ENCODE assay signal across 13 cellular contexts in genomic region chr5:74318985-74319563, GRCh38.
A peak's percentile ranks its signal among the peaks of the same experiment; 100 is the strongest.
DNase-seq lines count a peak whose midpoint lies in the region; ATAC-seq, FAIRE-seq and TF ChIP-seq lines count a peak whose summit lies in the region.
"Had no signal": no experiment of that assay in that cellular context is flagged by ENCODE, and none has a peak within 500 bp of the region (broad histone marks: within the 10 kb centered on the region; RNA-seq: fewer than 3 reads in every experiment).

No MANE protein-coding gene starts in this region.

- no peaks in the 10 kb centered on the region for H3K27me3 Mint-ChIP-seq in Calu3 (ENCODE audit: unreplicated experiment)

- H3K27ac ChIP-seq in A549 (peak overlapping the region in 1 of 2 experiments; percentile 88; a peak in 3 of 6 replicates), WERI-Rb-1 (no peak overlapping the region)
- H3K27ac ChIP-seq in effector memory CD4-positive, alpha-beta T cell (ENCODE audit: insufficient read depth, low read length, poor library complexity, severe bottlenecking): no peak overlapping the region
- H3K27ac ChIP-seq: adrenal gland, heart left ventricle, sigmoid colon had no signal

- H3K4me3 Mint-ChIP-seq in Calu3 (ENCODE audit: low read depth, unreplicated experiment): no peak overlapping the region

- H3K27ac Mint-ChIP-seq in Calu3 (ENCODE audit: unreplicated experiment): peak overlapping the region; percentile 26

- no peaks in the 10 kb centered on the region for H3K36me3 ChIP-seq in WERI-Rb-1
- no peaks in the 10 kb centered on the region for H3K36me3 ChIP-seq in effector memory CD4-positive, alpha-beta T cell (ENCODE audit: control insufficient read depth, insufficient read depth, low read length)
- H3K36me3 ChIP-seq: adrenal gland, heart left ventricle, sigmoid colon had no signal

- TF ChIP-seq CTCF in A549 (IDR thresholded peaks at IDR 0.05): no peak
- TF ChIP-seq CTCF in Calu3 (IDR thresholded peaks at IDR 0.05; ENCODE audit: unreplicated experiment): no peak
- TF ChIP-seq CTCF in fibroblast of the aortic adventitia (IDR thresholded peaks at IDR 0.05; ENCODE audit: insufficient read depth, low read length): no peak
- TF ChIP-seq CTCF in WERI-Rb-1 (IDR thresholded peaks at IDR 0.05; ENCODE audit: low read depth, low read length): no peak

- peaks cover 63% of the 10 kb centered on the region for H3K4me1 Mint-ChIP-seq in Calu3 (ENCODE audit: low read depth, unreplicated experiment)

- no peaks in the 10 kb centered on the region for H3K9me3 Mint-ChIP-seq in Calu3 (ENCODE audit: low read depth, unreplicated experiment)

- CTCF ChIA-PET in A549 (lab: Yijun Ruan, JAX): interaction anchor here (1.0 kb wide), 1 partner anchor 10 kb away, joined by 3 read pairs; no protein-coding TSS in a partner anchor
- CTCF ChIA-PET in Calu3 (lab: Charles Lee): no interaction called here

- no peak for TF ChIP-seq RAD21 in A549 (conservative IDR thresholded peaks at IDR 0.05 in 1 of 2, IDR thresholded peaks at IDR 0.05 in 1 of 2)

- H3K27me3 ChIP-seq in WERI-Rb-1 (ENCODE audit: insufficient read depth, low read depth, severe bottlenecking): no peaks in the 10 kb centered on the region
- H3K27me3 ChIP-seq in effector memory CD4-positive, alpha-beta T cell (replicated peaks; ENCODE audit: control insufficient read depth, insufficient read depth, low read length, poor library complexity, severe bottlenecking): no peaks in the 10 kb centered on the region
- H3K27me3 ChIP-seq: adrenal gland, sigmoid colon had no signal

- no TSS peak for BruUV-seq in Calu3 (replicated peaks; lab: Mats Ljungman, UMichigan)

- intact Hi-C loops in Calu3 (cut with micrococcal nuclease; ENCODE audit: unreplicated experiment): loop anchor here (5.0 kb wide), 1 partner anchor 87 kb away; no protein-coding TSS in a partner anchor

- H3K4me1 ChIP-seq in A549: peaks cover 36% of the 10 kb centered on the region
- no peaks in the 10 kb centered on the region for H3K4me1 ChIP-seq in effector memory CD4-positive, alpha-beta T cell (ENCODE audit: control insufficient read depth, insufficient read depth, low read length, poor library complexity, severe bottlenecking)

- no peak for FAIRE-seq in A549 (lab: Jason Lieb, UNC)
- FAIRE-seq: endometrium had no signal

- POLR2A ChIA-PET in A549 (lab: Yijun Ruan, JAX): no interaction called here

- H3K4me2 ChIP-seq in A549: peak overlapping the region; percentile 27

- WGBS in A549 (ENCODE audit: missing lambda C conversion rate): 45% methylated on average over 6 of the region's 6 CpGs

- H3K4me3 ChIP-seq in A549: no peak overlapping the region
- no peak overlapping the region for H3K4me3 ChIP-seq in fibroblast of the aortic adventitia (ENCODE audit: low read depth, low read length)
- H3K4me3 ChIP-seq in WERI-Rb-1 (ENCODE audit: low read depth, low read length): no peak overlapping the region
- H3K4me3 ChIP-seq in effector memory CD4-positive, alpha-beta T cell (ENCODE audit: insufficient read depth, low read depth, low read length, poor library complexity, severe bottlenecking): no peak overlapping the region
- H3K4me3 ChIP-seq: adrenal gland, heart left ventricle, sigmoid colon had no signal

- no peaks in the 10 kb centered on the region for H3K9me3 ChIP-seq in A549
- H3K9me3 ChIP-seq in WERI-Rb-1 (ENCODE audit: severe bottlenecking): no peaks in the 10 kb centered on the region
- H3K9me3 ChIP-seq in effector memory CD4-positive, alpha-beta T cell (ENCODE audit: control insufficient read depth, low read length): no peaks in the 10 kb centered on the region
- H3K9me3 ChIP-seq: adrenal gland, heart left ventricle, sigmoid colon had no signal

- TF ChIP-seq POLR2A in A549 (IDR thresholded peaks at IDR 0.05; ENCODE audit: low read length): no peak

- TF ChIP-seq EP300 in A549 (IDR thresholded peaks at IDR 0.05): no peak

- no peaks in the 10 kb centered on the region for H3K36me3 Mint-ChIP-seq in Calu3 (ENCODE audit: insufficient read depth, unreplicated experiment)

- DNase-seq in A549 (ENCODE audit: low read depth in 1 of 2, low spot score in 1 of 2): peak in 1 of 2 experiments; percentile 46
- DNase-seq in Calu3: no peak
- DNase-seq in activated T-cell treated with anti-CD3 and anti-CD28 coated beads, Interleukin-2, amount 50 U/mL, for 48 hours: peak; percentile 43 to 51
- DNase-seq in fibroblast of the aortic adventitia (ENCODE audit: low read depth): peak; percentile 46
- no peak for DNase-seq in WERI-Rb-1
- no peak for DNase-seq in effector memory CD4-positive, alpha-beta T cell
- DNase-seq: adrenal gland; heart left ventricle; islet precursor cell; NK-92 treated with Interleukin-12 subunit alpha and Interleukin-12 subunit beta, amount 100 ng/mL, for 24 hours; sigmoid colon had no signal

- ATAC-seq in A549 (no peak), HG02759 (IDR thresholded peaks at IDR 0.05; ENCODE audit: unreplicated experiment) (no peak)
- ATAC-seq: heart left ventricle had no signal

TF ChIP-seq in A549, 52 proteins besides CTCF, POLR2A, EP300 and RAD21:
- TF ChIP-seq SMC3 (IDR thresholded peaks at IDR 0.05) (no peak), MAFK (IDR thresholded peaks at IDR 0.05; ENCODE audit: partially characterized antibody) (no peak), HOXB13 (CRISPR knock-in tag; IDR thresholded peaks at IDR 0.05; ENCODE audit: low read depth) (no peak), FOSL2 (IDR thresholded peaks at IDR 0.05) (no peak), FOSL2 (CRISPR knock-in tag; IDR thresholded peaks at IDR 0.05) (peak; percentile 30), HOXA7 (CRISPR knock-in tag; IDR thresholded peaks at IDR 0.05) (no peak)

Comparison
In these comparisons a context has a peak if more than half of its experiments do, and no peak if none do; other contexts are left out.
1. DNase-seq: peak in activated T-cell treated with anti-CD3 and anti-CD28 coated beads, Interleukin-2, amount 50 U/mL, for 48 hours (2 of 2) and fibroblast of the aortic adventitia (single experiment); none in Calu3 (single experiment), WERI-Rb-1 (single experiment) and effector memory CD4-positive, alpha-beta T cell (0 of 3).